Comparison of ENCODE assay signal across 1 cellular context in the genomic region with DNA sequence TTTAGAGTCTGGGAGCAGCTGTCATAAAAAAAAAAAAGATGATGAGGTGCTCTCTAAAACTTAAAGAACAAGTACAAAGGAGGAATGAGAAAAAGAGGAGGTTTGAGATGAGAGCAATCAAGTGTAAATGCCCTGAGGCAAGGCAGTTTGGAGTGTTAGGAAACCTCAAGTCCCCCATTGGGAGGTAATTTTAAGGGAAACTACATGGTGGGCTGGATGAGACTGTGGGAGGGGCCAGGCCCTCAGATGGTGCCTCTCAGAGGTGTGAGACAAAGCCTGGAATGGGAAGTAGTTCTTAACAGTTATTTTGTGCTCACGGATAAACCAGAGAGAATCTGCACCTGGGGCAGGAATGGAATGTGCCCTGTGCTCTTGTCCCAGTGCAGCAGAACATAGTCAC.
A peak's percentile ranks its signal among the peaks of the same experiment; 100 is the strongest.
TF ChIP-seq lines count a peak whose summit lies in the region.

No MANE protein-coding gene starts in this region.

TF ChIP-seq in H1, 55 proteins besides CTCF, POLR2A, EP300 and RAD21:
- TF ChIP-seq TBP (IDR thresholded peaks at IDR 0.05; ENCODE audit: low read depth, low read length) (no peak), TEAD4 (IDR thresholded peaks at IDR 0.05; ENCODE audit: low read depth, low read length) (0 out of 2 replicates have a peak, but pooled peaks have one; percentile 11)
